8 cellular contexts compared by ENCODE assay signal in genomic region chr2:10072656-10073480, GRCh38. TPM values are rescaled to one million over a fixed set of nuclear protein-coding genes. Genes with fewer than 3 reads are reported as not detected.
DNase-seq lines count a peak whose midpoint lies in the region; ATAC-seq and TF ChIP-seq lines count a peak whose summit lies in the region.

No MANE protein-coding gene starts in this region.

- peaks cover 0 to 3% (median 0%) of the 10 kb centered on the region in 5 donors for H3K9me3 Mint-ChIP-seq in CD8-positive, alpha-beta memory T cell
- H3K9me3 Mint-ChIP-seq in activated CD8-positive, alpha-beta memory T cell treated with anti-CD3 and anti-CD28 coated beads, Interleukin-2, amount 10 ng/mL, durations not matched to agents 7 days and 5 days (ENCODE audit: low read depth), result peaks cover 2% of the 10 kb centered on the region
- no peaks in the 10 kb centered on the region for H3K9me3 Mint-ChIP-seq in endothelial cell (ENCODE audit: unreplicated experiment)

- H3K9ac ChIP-seq in NT2/D1 (ENCODE audit: insufficient read length, low read depth), result no peak overlapping the region

- POLR2A ChIA-PET in CD8-positive, alpha-beta memory T cell (lab: Charles Lee), result interaction anchor here (0.6 kb wide), 2 partner anchors 45 to 52 kb away, joined by 4 to 5 read pairs; no protein-coding TSS in a partner anchor

- no peaks in the 10 kb centered on the region for H3K9me3 ChIP-seq in CD8-positive, alpha-beta memory T cell (ENCODE audit: low read length)
- H3K9me3 ChIP-seq in NT2/D1 (ENCODE audit: insufficient read depth, low read length), result no peaks in the 10 kb centered on the region
- no peaks in the 10 kb centered on the region for H3K9me3 ChIP-seq in mucosa of descending colon

- TF ChIP-seq CTCF in GM20000 (IDR thresholded peaks at IDR 0.05; ENCODE audit: extremely low read depth, missing control alignments) (peak; percentile 87), endothelial cell (IDR thresholded peaks at IDR 0.05; ENCODE audit: unreplicated experiment) (peak; percentile 85), mucosa of descending colon (IDR thresholded peaks at IDR 0.05) (peak; percentile 68)

- peaks cover 14% of the 10 kb centered on the region for H3K27me3 ChIP-seq in CD8-positive, alpha-beta memory T cell (ENCODE audit: insufficient read depth, low read length, poor library complexity, severe bottlenecking)
- peaks cover 6% of the 10 kb centered on the region for H3K27me3 ChIP-seq in NT2/D1 (ENCODE audit: insufficient read depth, insufficient read length)

- intact Hi-C loops in mucosa of descending colon (cut with DNase I, micrococcal nuclease), result loop anchor here in 1 of 2 donors (10.0 kb wide), 1 partner anchor 362 kb away; no protein-coding TSS in a partner anchor

- no peak overlapping the region for H3K27ac ChIP-seq in CD8-positive, alpha-beta memory T cell (ENCODE audit: low read depth, low read length)

- H3K4me1 Mint-ChIP-seq in CD8-positive, alpha-beta memory T cell, result peaks cover 3 to 6% (median 5%) of the 10 kb centered on the region in 3 donors
- peaks cover 16% of the 10 kb centered on the region for H3K4me1 Mint-ChIP-seq in activated CD8-positive, alpha-beta memory T cell treated with anti-CD3 and anti-CD28 coated beads, Interleukin-2, amount 10 ng/mL, durations not matched to agents 7 days and 5 days
- peaks cover 4% of the 10 kb centered on the region for H3K4me1 Mint-ChIP-seq in endothelial cell (ENCODE audit: unreplicated experiment)

- no peaks in the 10 kb centered on the region for H3K36me3 ChIP-seq in CD8-positive, alpha-beta memory T cell (ENCODE audit: insufficient read depth, low read length)
- H3K36me3 ChIP-seq in NT2/D1 (ENCODE audit: insufficient read depth, insufficient read length, low read length) (no peaks in the 10 kb centered on the region), mucosa of descending colon (ENCODE audit: low read depth) (no peaks in the 10 kb centered on the region)

- H3K4me3 Mint-ChIP-seq in CD8-positive, alpha-beta memory T cell, result no peak overlapping the region
- H3K4me3 Mint-ChIP-seq in activated CD8-positive, alpha-beta memory T cell treated with anti-CD3 and anti-CD28 coated beads, Interleukin-2, amount 10 ng/mL, durations not matched to agents 7 days and 5 days, result no peak overlapping the region
- no peak overlapping the region for H3K4me3 Mint-ChIP-seq in endothelial cell (ENCODE audit: unreplicated experiment)

- H3K4me3 ChIP-seq in CD8-positive, alpha-beta memory T cell (ENCODE audit: low read length), result no peak overlapping the region
- H3K4me3 ChIP-seq in NT2/D1 (ENCODE audit: insufficient read length, low read depth) (no peak overlapping the region), mucosa of descending colon (no peak overlapping the region)

- CTCF ChIA-PET in CD8-positive, alpha-beta memory T cell (lab: Charles Lee), result interaction anchor here (0.6 to 5.5 kb wide), 45 partner anchors 9 to 593 kb away, joined by 3 to 106 read pairs (median 4); partner anchors contain the start of genes CYS1 and ODC1
- CTCF ChIA-PET in activated CD8-positive, alpha-beta memory T cell treated with anti-CD3 and anti-CD28 coated beads, Interleukin-2, amount 10 ng/mL, durations not matched to agents 7 days and 5 days (lab: Charles Lee), result interaction anchor here (0.5 to 9.4 kb wide), 42 partner anchors 9 to 595 kb away, joined by 3 to 117 read pairs (median 4); partner anchors contain the start of genes KLF11 and TAF1B

- H3K36me3 Mint-ChIP-seq in CD8-positive, alpha-beta memory T cell, result peaks cover 0 to 3% (median 1%) of the 10 kb centered on the region in 3 donors
- no peaks in the 10 kb centered on the region for H3K36me3 Mint-ChIP-seq in activated CD8-positive, alpha-beta memory T cell treated with anti-CD3 and anti-CD28 coated beads, Interleukin-2, amount 10 ng/mL, durations not matched to agents 7 days and 5 days
- peaks cover 5% of the 10 kb centered on the region for H3K36me3 Mint-ChIP-seq in endothelial cell (ENCODE audit: low read depth, unreplicated experiment)

- peak; percentile 62 to 83 (median 72) for DNase-seq in CD8-positive, alpha-beta memory T cell
- peak; percentile 89 for DNase-seq in GM20000 (ENCODE audit: low spot score)
- peak; percentile 95 for DNase-seq in HuH-7 (ENCODE audit: low spot score)
- DNase-seq in NT2/D1 (ENCODE audit: low read depth, low spot score), result peak; percentile 92
- peak; percentile 86 for DNase-seq in activated CD8-positive, alpha-beta memory T cell treated with anti-CD3 and anti-CD28 coated beads, Interleukin-2, amount 10 ng/mL, durations not matched to agents 7 days and 5 days
- peak; percentile 79 for DNase-seq in endothelial cell (ENCODE audit: low spot score)
- DNase-seq in mucosa of descending colon, result peak; percentile 73 to 90 (median 75)
- peak; percentile 82 for DNase-seq in stimulated activated CD8-positive, alpha-beta memory T cell treated with anti-CD3 and anti-CD28 coated beads, Interleukin-4, amount 100 ng/mL, for 48 hours

- H3K27me3 Mint-ChIP-seq in CD8-positive, alpha-beta memory T cell, result peaks cover 21 to 53% of the 10 kb centered on the region in 2 donors
- H3K27me3 Mint-ChIP-seq in activated CD8-positive, alpha-beta memory T cell treated with anti-CD3 and anti-CD28 coated beads, Interleukin-2, amount 10 ng/mL, durations not matched to agents 7 days and 5 days, result peaks cover 51% of the 10 kb centered on the region
- H3K27me3 Mint-ChIP-seq in endothelial cell (ENCODE audit: unreplicated experiment), result peaks cover 8% of the 10 kb centered on the region

- no peak overlapping the region for H3K27ac Mint-ChIP-seq in CD8-positive, alpha-beta memory T cell
- no peak overlapping the region for H3K27ac Mint-ChIP-seq in activated CD8-positive, alpha-beta memory T cell treated with anti-CD3 and anti-CD28 coated beads, Interleukin-2, amount 10 ng/mL, durations not matched to agents 7 days and 5 days
- no peak overlapping the region for H3K27ac Mint-ChIP-seq in endothelial cell (ENCODE audit: unreplicated experiment)

- ATAC-seq in activated CD8-positive, alpha-beta memory T cell treated with anti-CD3 and anti-CD28 coated beads, Interleukin-2, amount 10 ng/mL, durations not matched to agents 7 days and 5 days, result peak; percentile 95
- peak; percentile 99 for ATAC-seq in mucosa of descending colon

- no peaks in the 10 kb centered on the region for H3K4me1 ChIP-seq in CD8-positive, alpha-beta memory T cell (ENCODE audit: insufficient read depth, low read length)
- H3K4me1 ChIP-seq in NT2/D1 (ENCODE audit: insufficient read depth, insufficient read length) (peaks cover 3% of the 10 kb centered on the region), mucosa of descending colon (ENCODE audit: low read depth) (no peaks in the 10 kb centered on the region)

RNA-seq across cellular contexts. Expression of gene CYS1, which starts 7.3 kb away (rescaled TPM):
- under 1 TPM; 0.09 to 0.20 TPM for total RNA-seq in CD8-positive, alpha-beta memory T cell
- polyA plus RNA-seq in CD8-positive, alpha-beta memory T cell, result 0.07 TPM
- under 1 TPM in 1 of 2 experiments, not detected in 1; 0.75 TPM for total RNA-seq in activated CD8-positive, alpha-beta memory T cell treated with anti-CD3 and anti-CD28 coated beads, Interleukin-2, amount 10 ng/mL, durations not matched to agents 7 days and 5 days
- 7.3 TPM for total RNA-seq in endothelial cell (ENCODE audit: unreplicated experiment)
- total RNA-seq in mucosa of descending colon, result 1 to 10 TPM in 1 of 3 donors, under 1 TPM in 2; 0.58 to 5.1 (median 0.98) TPM

RNA-seq across cellular contexts. Expression of gene KLF11, which starts 29.5 kb away (rescaled TPM):
- total RNA-seq in CD8-positive, alpha-beta memory T cell, result 1 to 10 TPM; 5.8 to 7.5 TPM
- polyA plus RNA-seq in CD8-positive, alpha-beta memory T cell, result 6.6 TPM
- total RNA-seq in activated CD8-positive, alpha-beta memory T cell treated with anti-CD3 and anti-CD28 coated beads, Interleukin-2, amount 10 ng/mL, durations not matched to agents 7 days and 5 days, result 10 to 100 TPM; 10.4 to 11.0 TPM
- total RNA-seq in endothelial cell (ENCODE audit: unreplicated experiment) (8.2 TPM), mucosa of descending colon (10 to 100 TPM in 2 of 3 donors, 1 to 10 TPM in 1; 5.9 to 34.7 (median 11.9) TPM)

RNA-seq across cellular contexts. Expression of gene RRM2, which starts 49.7 kb away (rescaled TPM):
- 100 to 1,000 TPM; 425 to 427 TPM for total RNA-seq in CD8-positive, alpha-beta memory T cell
- 1.4 TPM for polyA plus RNA-seq in CD8-positive, alpha-beta memory T cell
- 100 to 1,000 TPM; 506 to 648 TPM for total RNA-seq in activated CD8-positive, alpha-beta memory T cell treated with anti-CD3 and anti-CD28 coated beads, Interleukin-2, amount 10 ng/mL, durations not matched to agents 7 days and 5 days
- 18.7 TPM for total RNA-seq in endothelial cell (ENCODE audit: unreplicated experiment)
- total RNA-seq in mucosa of descending colon, result 10 to 100 TPM in 2 of 3 donors, 1 to 10 TPM in 1; 8.5 to 65.3 (median 12.5) TPM

Comparison
In these comparisons a context has a peak if more than half of its experiments do, and no peak if none do; other contexts are left out.
1. RNA of gene RRM2, which starts 49.7 kb away (total RNA-seq): 506 to 648 TPM in activated CD8-positive, alpha-beta memory T cell treated with anti-CD3 and anti-CD28 coated beads, Interleukin-2, amount 10 ng/mL, durations not matched to agents 7 days and 5 days and 425 to 427 TPM in CD8-positive, alpha-beta memory T cell; 18.7 TPM in endothelial cell (single experiment) and 8.5 to 65.3 TPM in mucosa of descending colon; every median in the first group is over 4 times any median in the second.
2. Peak in every context shown above with its lines, with median percentiles within 50 percentile points of each other: DNase-seq and CTCF ChIP-seq.